In genomic region chr15:89468808-89469207, GRCh38 we compare ENCODE assay signal across 11 cellular contexts. TPM values are rescaled to one million over a fixed set of nuclear protein-coding genes. Genes with fewer than 3 reads are reported as not detected.
DNase-seq lines count a peak whose midpoint lies in the region; ATAC-seq and TF ChIP-seq lines count a peak whose summit lies in the region.
"Not testable (repeated sequence)": the region's sequence is repeated elsewhere in the genome, so short reads cannot be mapped to it uniquely, and the experiment has no call there.
"Had no signal": no experiment of that assay in that cellular context is flagged by ENCODE, and none has a peak within 500 bp of the region (broad histone marks: within the 10 kb centered on the region; RNA-seq: fewer than 3 reads in every experiment).

No MANE protein-coding gene starts in this region.

- not testable (repeated sequence) for H3K56ac ChIP-seq in mesendoderm (ENCODE audit: low read length)

- H3K18ac ChIP-seq in mesendoderm (ENCODE audit: low read length): not testable (repeated sequence)

- H3K27me3 ChIP-seq in SK-N-SH (ENCODE audit: insufficient read depth); body of pancreas; endodermal cell (ENCODE audit: control insufficient read depth, insufficient read depth, low read length, poor library complexity, severe bottlenecking); mesendoderm (ENCODE audit: insufficient read depth, low read length, poor library complexity): not testable (repeated sequence)
- H3K27me3 ChIP-seq in iPS-15b (ENCODE audit: control insufficient read depth, insufficient read depth, low read length): peaks cover 44% of the 10 kb centered on the region

- H4K5ac ChIP-seq in mesendoderm (ENCODE audit: low read length): not testable (repeated sequence)

- not testable (repeated sequence) for H3K4me1 ChIP-seq in HEK293 (ENCODE audit: control insufficient read depth, insufficient read depth, low read length); SK-N-SH (ENCODE audit: control insufficient read depth in 1 of 2, insufficient read depth in 2 of 2, low read depth in 1 of 2, low read length in 1 of 2); endodermal cell (ENCODE audit: control insufficient read depth, insufficient read depth, low read length); mesendoderm (ENCODE audit: control insufficient read depth, low read depth, low read length)
- H3K4me1 ChIP-seq in body of pancreas (peaks cover 75% of the 10 kb centered on the region), iPS-15b (ENCODE audit: control insufficient read depth, insufficient read depth, low read length) (peaks cover 12% of the 10 kb centered on the region)

- DNase-seq in Daoy (ENCODE audit: low read depth) (peak; percentile 17), NCI-H226 (peak; percentile 47), mesendoderm (peak; percentile 27)
- not testable (repeated sequence) for DNase-seq in SK-N-SH, body of pancreas, endodermal cell

- H2BK120ac ChIP-seq in mesendoderm (ENCODE audit: low read depth, low read length): not testable (repeated sequence)

- H4K8ac ChIP-seq in mesendoderm (ENCODE audit: low read depth, low read length): not testable (repeated sequence)

- peak overlapping the region; percentile 22; the same call in 1 of the 2 replicates for H3K9ac ChIP-seq in SK-N-SH
- H3K9ac ChIP-seq in endodermal cell (ENCODE audit: extremely low read depth, low read length, poor library complexity, severe bottlenecking); iPS-15b (ENCODE audit: low read depth, low read length); mesendoderm (ENCODE audit: low read length): not testable (repeated sequence)

- ATAC-seq in body of pancreas: not testable (repeated sequence)

- not testable (repeated sequence) for H3K36me3 Mint-ChIP-seq in endodermal cell (ENCODE audit: low read depth)

- H3K4me3 ChIP-seq in HEK293 (ENCODE audit: low read depth, low read length); SK-N-SH (ENCODE audit: low read depth in 2 of 2, low read length in 1 of 2); body of pancreas; endodermal cell (ENCODE audit: low read length); mesendoderm (ENCODE audit: low read length): not testable (repeated sequence)
- H3K4me3 ChIP-seq in iPS-15b (ENCODE audit: low read depth, low read length): peak overlapping the region; percentile 43

- H3K27ac Mint-ChIP-seq in endodermal cell: peak overlapping the region; percentile 12

- H4K20me1 ChIP-seq in SK-N-SH (ENCODE audit: insufficient read depth): not testable (repeated sequence)

- not testable (repeated sequence) for H3K23ac ChIP-seq in mesendoderm (ENCODE audit: low read length)

- H3K27me3 Mint-ChIP-seq in endodermal cell (ENCODE audit: insufficient read depth): peaks cover 14% of the 10 kb centered on the region

- H3K4me3 Mint-ChIP-seq in endodermal cell: not testable (repeated sequence)

- H3K4me1 Mint-ChIP-seq in endodermal cell: not testable (repeated sequence)

- not testable (repeated sequence) for H3K4me2 ChIP-seq in SK-N-SH; mesendoderm (ENCODE audit: low read length)

- H3F3A ChIP-seq in SK-N-SH (replicated peaks; ENCODE audit: insufficient read depth): not testable (repeated sequence)

- H2BK5ac ChIP-seq in mesendoderm (ENCODE audit: low read length): not testable (repeated sequence)

- H3K4ac ChIP-seq in mesendoderm (ENCODE audit: low read depth, low read length): not testable (repeated sequence)

- H3K36me3 ChIP-seq in HEK293 (ENCODE audit: control insufficient read depth in 2 of 2, insufficient read depth in 1 of 2, low read length in 2 of 2); SK-N-SH (replicated peaks in 1 of 2; ENCODE audit: control insufficient read depth in 1 of 2, insufficient read depth in 2 of 2, low read length in 1 of 2); body of pancreas (replicated peaks in 1 of 2; ENCODE audit: insufficient read depth in 1 of 2, low read depth in 2 of 2); endodermal cell (ENCODE audit: control insufficient read depth, insufficient read depth, low read length); iPS-15b (ENCODE audit: control insufficient read depth, insufficient read depth, low read length); mesendoderm (ENCODE audit: control insufficient read depth, insufficient read depth, low read length): not testable (repeated sequence)

- intact Hi-C loops in body of pancreas (cut with DNase I): not testable (repeated sequence)

- not testable (repeated sequence) for H2AK5ac ChIP-seq in mesendoderm (ENCODE audit: low read length)

- not testable (repeated sequence) for TF ChIP-seq EP300 in SK-N-SH (IDR thresholded peaks at IDR 0.05; ENCODE audit: borderline replicate concordance in 1 of 2, low read depth in 1 of 2, low read length in 1 of 2)

- not testable (repeated sequence) for H3K79me2 ChIP-seq in SK-N-SH (ENCODE audit: insufficient read depth); mesendoderm (ENCODE audit: control insufficient read depth, insufficient read depth, low read length)

- not testable (repeated sequence) for H3K9me3 Mint-ChIP-seq in endodermal cell

- not testable (repeated sequence) for H3K9me2 ChIP-seq in SK-N-SH

- H2BK15ac ChIP-seq in mesendoderm (replicated peaks; ENCODE audit: low read depth): not testable (repeated sequence)

- H3K9me3 ChIP-seq in HEK293 (ENCODE audit: control insufficient read depth, insufficient read depth, low read depth, low read length); SK-N-SH; body of pancreas; endodermal cell (ENCODE audit: control insufficient read depth, low read length); iPS-15b (ENCODE audit: control insufficient read depth, insufficient read depth, low read length): not testable (repeated sequence)

- WGBS in SK-N-SH (ENCODE audit: low lambda C conversion rate): 14% methylated on average over 1 of the region's 1 CpG
- 0 to 5% methylated on average over 1 of the region's 1 CpG for WGBS in body of pancreas, 2 donors
- WGBS in endodermal cell (ENCODE audit: insufficient coverage in 1 of 2, insufficient read length in 1 of 2), 2 experiments: 33% methylated on average over 1 of the region's 1 CpG
- WGBS in mesendoderm (ENCODE audit: extremely low coverage, insufficient coverage, low lambda C conversion rate): no CpG with 5 or more reads among the region's 1 CpG

- H3K79me1 ChIP-seq in mesendoderm (ENCODE audit: low read length): not testable (repeated sequence)

- not testable (repeated sequence) for TF ChIP-seq CTCF in HEK293 (tag by site-specific recombination; IDR thresholded peaks at IDR 0.05); SK-N-SH (IDR thresholded peaks at IDR 0.05); body of pancreas (IDR thresholded peaks at IDR 0.05); endodermal cell (conservative IDR thresholded peaks at IDR 0.05)

- H2AFZ ChIP-seq in SK-N-SH (ENCODE audit: low read depth): 0 out of 2 replicates have a peak overlapping the region, but pooled peaks have one; percentile 40

- POLR2A ChIA-PET in HEK293 (lab: Yijun Ruan, JAX); SK-N-SH (lab: Yijun Ruan, JAX): not testable (repeated sequence)

- H3K27ac ChIP-seq in HEK293 (ENCODE audit: extremely low read depth, low read depth, low read length); endodermal cell (ENCODE audit: low read depth, low read length); mesendoderm (ENCODE audit: low read depth, low read length): not testable (repeated sequence)
- H3K27ac ChIP-seq in SK-N-SH (ENCODE audit: low read depth in 2 of 2, low read length in 1 of 2) (peak overlapping the region in 1 of 2 experiments; percentile 34; a peak in 2 of 4 replicates), body of pancreas (peak overlapping the region in 3 of 4 donors; percentile 6 to 47 (median 31))

- TF ChIP-seq POLR2A in body of pancreas (IDR thresholded peaks at IDR 0.05): not testable (repeated sequence)

- CTCF ChIA-PET in HEK293 (lab: Yijun Ruan, JAX) (interaction anchor here (6.1 kb wide), 1 partner anchor 111 kb away, joined by 44 read pairs; no protein-coding TSS in a partner anchor), SK-N-SH (lab: Yijun Ruan, JAX) (interaction anchor here (0.9 to 6.6 kb wide), 4 partner anchors 19 to 110 kb away, joined by 3 to 53 read pairs (median 14); no protein-coding TSS in a partner anchor)

- not testable (repeated sequence) for TF ChIP-seq RAD21 in SK-N-SH (IDR thresholded peaks at IDR 0.05; ENCODE audit: low read length)

TF ChIP-seq in HEK293, 187 proteins besides CTCF, POLR2A, EP300 and RAD21:
- peak; percentile 26; the same call in 1 of the 2 replicates for TF ChIP-seq PRDM1 (tag by site-specific recombination; IDR thresholded peaks at IDR 0.05)
TF ChIP-seq in HEK293: peak in this region for 1; not testable (repeated sequence) for 186.

RNA-seq across cellular contexts. Expression of gene RHCG, which starts 27.6 kb away (rescaled TPM):
- total RNA-seq in Daoy (2014; rRNA removed; shearing (Covaris generic)): not detected in 2 replicates
- polyA plus RNA-seq in SK-N-SH (2012; rRNA removed): not detected in 2 replicates
- not detected in 2 replicates for polyA plus RNA-seq in SK-N-SH (2012; cell fraction: cytosol; rRNA removed)
- polyA plus RNA-seq in SK-N-SH (2012; cell fraction: nucleus; rRNA removed): not detected in 2 replicates
- under 1 TPM in 1 of 2 donors, not detected in 1; 0.52 TPM for total RNA-seq in body of pancreas
- not detected for total RNA-seq in endodermal cell
- 0.11 TPM for polyA plus RNA-seq in endodermal cell (2013, experiment 1 of 2)
- not detected for polyA plus RNA-seq in endodermal cell (2013, experiment 2 of 2)
- polyA plus RNA-seq in mesendoderm (2013, experiment 1 of 2): 0.04 TPM
- polyA plus RNA-seq in mesendoderm (2013, experiment 2 of 2): 0.03 TPM
- total RNA-seq: CD4-positive, CD25-positive, alpha-beta regulatory T cell; MCF 10A; SJSA1 had no signal
- polyA plus RNA-seq: CD4-positive, CD25-positive, alpha-beta regulatory T cell had no signal
